7 cellular contexts compared by ENCODE assay signal in the genomic region with DNA sequence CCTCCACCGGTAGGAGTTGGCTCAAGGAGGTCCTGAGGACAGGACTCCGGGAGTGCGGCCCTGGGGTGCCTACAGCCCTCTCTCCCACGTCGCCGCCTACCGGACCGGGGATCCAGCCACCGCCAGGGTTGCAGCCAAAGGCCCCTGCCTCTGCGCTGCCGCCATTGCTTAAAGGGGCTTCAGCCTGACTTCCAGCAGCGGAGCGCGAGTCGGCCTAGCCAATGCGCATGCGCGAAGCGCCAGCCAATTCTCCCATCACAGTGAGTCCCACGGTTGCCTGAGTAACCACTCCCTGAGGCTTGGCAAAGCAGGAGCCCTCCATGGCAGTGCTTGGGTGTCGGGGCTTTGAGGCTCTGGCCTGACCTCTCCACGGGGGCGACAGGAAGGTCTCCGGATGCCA. TPM values are rescaled to one million over a fixed set of nuclear protein-coding genes. Genes with fewer than 3 reads are reported as not detected.
"Had no signal": no experiment of that assay in that cellular context is flagged by ENCODE, and none has a peak within 500 bp of the region (broad histone marks: within the 10 kb centered on the region; RNA-seq: fewer than 3 reads in every experiment).

No MANE protein-coding gene starts in this region.

- H3K4me3 Mint-ChIP-seq: IgD-negative memory B cell had no signal

- H3K4me1 Mint-ChIP-seq: IgD-negative memory B cell had no signal

- H3K27ac ChIP-seq: HL-60 had no signal

- DNase-seq: IMR-90, KBM-7, KG1 had no signal

- H3K27ac Mint-ChIP-seq: IgD-negative memory B cell had no signal

- FAIRE-seq: HTR-8/SVneo had no signal

RNA-seq across cellular contexts. Expression of gene ZNF420, which starts 21.5 kb away (rescaled TPM):
- total RNA-seq: HT-29 had no signal
